ENCODE assay signal across 9 cellular contexts in genomic region chr6:7727951-7728854, GRCh38. TPM values are rescaled to one million over a fixed set of nuclear protein-coding genes. Genes with fewer than 3 reads are reported as not detected.
DNase-seq lines count a peak whose midpoint lies in the region; ATAC-seq, FAIRE-seq and TF ChIP-seq lines count a peak whose summit lies in the region.
"Had no signal": no experiment of that assay in that cellular context is flagged by ENCODE, and none has a peak within 500 bp of the region (broad histone marks: within the 10 kb centered on the region; RNA-seq: fewer than 3 reads in every experiment).

No MANE protein-coding gene starts in this region.

- in situ Hi-C loops in K562 (cut with MboI) = loop anchor here (5.0 kb wide), 1 partner anchor 259 kb away; no protein-coding TSS in a partner anchor

- H3K4me3 ChIP-seq in K562 = no peak overlapping the region

- POLR2A ChIA-PET in K562 (lab: Yijun Ruan, JAX) = interaction anchor here (1.1 kb wide), 1 partner anchor 14 kb away, joined by 4 read pairs; no protein-coding TSS in a partner anchor

- no peak for ATAC-seq in K562
- no peak for ATAC-seq in activated CD4-positive, CD25-positive, alpha-beta regulatory T cell treated with anti-CD3 and anti-CD28 coated beads, Interleukin-2, amount 50 U/mL, for 24 hours

- TF ChIP-seq POLR2A in K562 (conservative IDR thresholded peaks at IDR 0.05) = no peak

- no peaks in the 10 kb centered on the region for H3K36me3 ChIP-seq in K562 (ENCODE audit: control insufficient read depth, insufficient read depth, low read length)

- H2AFZ ChIP-seq in K562 (ENCODE audit: low read depth, low read length) = no peak overlapping the region

- CTCF ChIA-PET in K562 (lab: Yijun Ruan, JAX; ENCODE audit: low intra/inter-chr PET ratio) = no interaction called here

- DNase-seq in NCI-H1417 (lab: John Stamatoyannopoulos, UW) (peak; percentile 25 to 76 (median 73)), NCI-H1417 treated with DMSO at 0.1 percent for 48 hours (lab: John Stamatoyannopoulos, UW) (no peak), NCI-H2171 treated with DMSO at 0.1 percent for 48 hours (lab: John Stamatoyannopoulos, UW) (peak; percentile 57), K562 (ENCODE audit: extremely low read depth in 1 of 4, low spot score in 3 of 4) (no peak), iris pigment epithelial cell (ENCODE audit: low read depth) (peak; percentile 50), cerebellar nuclear complex (lab: John Stamatoyannopoulos, UW) (no peak)
- peak; percentile 2 to 4 for DNase-seq in stimulated activated CD4-positive, alpha-beta T cell treated with anti-CD3 and anti-CD28 coated beads, Interleukin-4, amount 100 ng/mL, for 4 hours

- H3K4me2 ChIP-seq in K562 (ENCODE audit: insufficient read depth, low read length) = no peak overlapping the region

- TF ChIP-seq RAD21 in K562 (CRISPR knock-in tag; conservative IDR thresholded peaks at IDR 0.05 in 1 of 2, IDR thresholded peaks at IDR 0.05 in 1 of 2) = no peak

- H3K27ac ChIP-seq in K562 (ENCODE audit: extremely low read depth, low read depth, low read length) = no peak overlapping the region
- H3K27ac ChIP-seq: C4-2B had no signal

- intact Hi-C loops in K562 (cut with micrococcal nuclease) = no loop called here

- no peaks in the 10 kb centered on the region for H3K9me1 ChIP-seq in K562 (ENCODE audit: control insufficient read depth, insufficient read depth, low read length)

- no peak for TF ChIP-seq EP300 in K562 (IDR thresholded peaks at IDR 0.05; ENCODE audit: low read length)

- H3K27me3 ChIP-seq in K562 (ENCODE audit: control insufficient read depth in 2 of 2, insufficient read depth in 2 of 2, low read length in 2 of 2) = peaks cover 46 to 51% of the 10 kb centered on the region in 2 experiments

- 13% methylated on average over 45 of the region's 45 CpGs for WGBS in K562 (ENCODE audit: insufficient coverage, low coverage, missing lambda C conversion rate)

- H3K9ac ChIP-seq in K562 (ENCODE audit: insufficient read depth in 1 of 2, low read depth in 2 of 2, low read length in 2 of 2) = no peak overlapping the region

- no peak for TF ChIP-seq CTCF in K562 (IDR thresholded peaks at IDR 0.05 in 2 of 3, conservative IDR thresholded peaks at IDR 0.05 in 1 of 3; ENCODE audit: insufficient read depth in 2 of 3, low read depth in 1 of 3, low read length in 3 of 3)

- H3K4me1 ChIP-seq in K562 (replicated peaks in 1 of 2; ENCODE audit: control insufficient read depth in 2 of 2, insufficient read depth in 2 of 2, low read length in 2 of 2) = peaks cover 6 to 30% of the 10 kb centered on the region in 2 experiments; a peak in 3 of 5 replicates

- no TSS peak for BruUV-seq in K562 (replicated peaks; lab: Mats Ljungman, UMichigan)

- H3K79me2 ChIP-seq in K562 (ENCODE audit: control insufficient read depth, insufficient read depth, low read length) = no peaks in the 10 kb centered on the region

- H3K9me3 ChIP-seq in K562 (replicated peaks; ENCODE audit: control insufficient read depth, insufficient read depth, low read depth, low read length) = no peaks in the 10 kb centered on the region

- peaks cover 12% of the 10 kb centered on the region for H4K20me1 ChIP-seq in K562 (replicated peaks; ENCODE audit: control insufficient read depth, insufficient read depth, low read length)

- no peak for FAIRE-seq in K562 (lab: Jason Lieb, UNC)

TF ChIP-seq in K562, 482 proteins besides CTCF, POLR2A, EP300 and RAD21:
- TF ChIP-seq CREM (IDR thresholded peaks at IDR 0.05; ENCODE audit: low read depth) (no peak), NCOA2 (IDR thresholded peaks at IDR 0.05; ENCODE audit: partially characterized antibody in 2 of 2) (no peak), EZH2 (IDR thresholded peaks at IDR 0.05; ENCODE audit: borderline replicate concordance, low read depth, low read length) (0 out of 2 replicates have a peak, but pooled peaks have one; percentile 10), NCOA1 (IDR thresholded peaks at IDR 0.05; ENCODE audit: low read depth) (no peak), MAFF (IDR thresholded peaks at IDR 0.05; ENCODE audit: low read length) (no peak), HEY1 (CRISPR knock-in tag; IDR thresholded peaks at IDR 0.05; ENCODE audit: borderline replicate concordance) (no peak), RFX1 (IDR thresholded peaks at IDR 0.05) (peak; percentile 82), ZSCAN29 (IDR thresholded peaks at IDR 0.05) (no peak)

RNA-seq across cellular contexts. Expression of gene BMP6, which starts 2.3 kb away (rescaled TPM):
- total RNA-seq in K562 (2011; cell fraction: chromatin; rRNA removed; ENCODE audit: low replicate concordance) = not detected in 2 replicates
- 0.17 TPM in 1 of 2 replicates, not detected in the other for total RNA-seq in K562 (2011; cell fraction: nucleolus; rRNA removed)
- not detected in 2 replicates for total RNA-seq in K562 (2011; cell fraction: nucleoplasm; rRNA removed)
- total RNA-seq in K562 (2014; rRNA removed) = not detected in 2 replicates
- total RNA-seq in K562 (2014; rRNA removed; fragmentation: Illumina TruSeq; extraction: Trizol) = 0.10 TPM in 1 of 2 replicates, not detected in the other
- 0.07 and 0.15 TPM in 2 replicates for total RNA-seq in K562 (2015; rRNA removed; fragmentation: Illumina TruSeq; extraction: Trizol)
- total RNA-seq in K562 (2021) = 0.07 and 0.13 TPM in 2 replicates
- polyA plus RNA-seq in K562 (2011; rRNA removed) = 0.04 and 0.15 TPM in 2 replicates
- 0.06 and 0.21 TPM in 2 replicates for polyA plus RNA-seq in K562 (2011; cell fraction: cytosol; rRNA removed)
- 0.06 TPM in 1 of 2 replicates, not detected in the other for polyA plus RNA-seq in K562 (2011; cell fraction: nucleus; rRNA removed)
- polyA plus RNA-seq in K562 (2012) = 0.13 and 0.26 TPM in 2 replicates
- polyA plus RNA-seq in K562 (2014; fragmentation: Illumina TruSeq; extraction: Trizol) = 0.10 TPM in 2 replicates
- polyA plus RNA-seq in K562 (2014; fragmentation: Nextera tagmentation; extraction: Ambion mirVana) = under 1 TPM in 1 of 2 experiments, not detected in 1; 0.01 TPM
- polyA plus RNA-seq in K562 (2014; rRNA removed) = 0.05 and 0.22 TPM in 2 replicates
- 0.07 and 0.36 TPM in 2 replicates for polyA minus RNA-seq in K562 (2011; rRNA and poly(A)+ RNA removed)
- 1.1 TPM in 1 of 2 replicates, not detected in the other for polyA minus RNA-seq in K562 (2011; cell fraction: cytosol; rRNA and poly(A)+ RNA removed)
- 0.13 and 0.22 TPM in 2 replicates for polyA minus RNA-seq in K562 (2011; cell fraction: nucleus; rRNA and poly(A)+ RNA removed)

Comparison
In these comparisons a context has a peak if more than half of its experiments do, and no peak if none do; other contexts are left out.
1. DNase-seq: peak in NCI-H1417 (3 of 3), NCI-H2171 treated with DMSO at 0.1 percent for 48 hours (single experiment), iris pigment epithelial cell (single experiment) and stimulated activated CD4-positive, alpha-beta T cell treated with anti-CD3 and anti-CD28 coated beads, Interleukin-4, amount 100 ng/mL, for 4 hours (2 of 2); none in NCI-H1417 treated with DMSO at 0.1 percent for 48 hours (single experiment), K562 (0 of 4) and cerebellar nuclear complex (0 of 2).